In the genomic region with DNA sequence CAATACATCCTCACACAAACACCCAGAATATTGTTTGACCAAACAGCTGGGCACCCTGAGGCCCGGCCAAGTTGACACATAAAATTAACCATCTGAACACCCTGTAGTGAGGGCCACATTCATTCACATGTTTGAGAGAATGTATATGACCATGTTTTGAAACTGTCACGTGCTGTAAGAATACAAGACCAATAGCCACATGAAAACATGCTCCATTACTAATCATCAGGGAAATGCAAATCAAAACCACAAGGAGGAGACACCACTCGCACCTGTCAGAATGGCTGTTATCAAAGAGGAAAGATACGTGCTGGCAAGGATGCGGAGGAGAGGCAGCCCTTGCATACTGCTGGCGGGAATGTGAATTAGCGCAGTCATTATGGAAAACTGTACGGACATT, we compare ENCODE assay signal across 18 cellular contexts.
"Had no signal": no experiment of that assay in that cellular context is flagged by ENCODE, and none has a peak within 500 bp of the region (broad histone marks: within the 10 kb centered on the region; RNA-seq: fewer than 3 reads in every experiment).

No MANE protein-coding gene starts in this region.

- H3K4me3 Mint-ChIP-seq: activated B cell treated with CpG ODN at 0.5 μM for 24 hours; activated CD4-positive, alpha-beta T cell treated with anti-CD3 and anti-CD28 coated beads, Interleukin-2, amount 10 ng/mL, durations not matched to agents 7 days and 5 days; central memory CD8-positive, alpha-beta T cell; neural progenitor cell; stimulated activated naive CD8-positive, alpha-beta T cell treated with anti-CD3 and anti-CD28 coated beads, Interleukin-15, amount 100 ng/mL, for 72 hours had no signal

- H3K27me3 Mint-ChIP-seq: stimulated activated naive CD8-positive, alpha-beta T cell treated with anti-CD3 and anti-CD28 coated beads, Interleukin-15, amount 100 ng/mL, for 72 hours had no signal

- H3K4me1 Mint-ChIP-seq: central memory CD8-positive, alpha-beta T cell; neural progenitor cell had no signal

- H3K9ac ChIP-seq: neural progenitor cell had no signal

- DNase-seq: activated B cell treated with CpG ODN at 0.5 μM for 24 hours; activated CD4-positive, alpha-beta T cell treated with anti-CD3 and anti-CD28 coated beads, Interleukin-2, amount 10 ng/mL, durations not matched to agents 7 days and 5 days; activated naive CD4-positive, alpha-beta T cell treated with anti-CD3 and anti-CD28 coated beads, Interleukin-2, amount 50 U/mL, for 16 hours; amniotic stem cell; body of pancreas; cortex of kidney; effector memory CD4-positive, alpha-beta T cell; hippocampal formation; kidney glomerular epithelial cell; mesendoderm; pancreas; stimulated activated CD4-positive, alpha-beta T cell treated with anti-CD3 and anti-CD28 coated beads, Interleukin-4, amount 100 ng/mL, for 24 hours; stimulated activated naive CD8-positive, alpha-beta T cell treated with anti-CD3 and anti-CD28 coated beads, Interleukin-15, amount 100 ng/mL, for 72 hours; testis; upper lobe of right lung had no signal

- H3K9me3 Mint-ChIP-seq: activated B cell treated with CpG ODN at 0.5 μM for 24 hours; activated CD4-positive, alpha-beta T cell treated with anti-CD3 and anti-CD28 coated beads, Interleukin-2, amount 10 ng/mL, durations not matched to agents 7 days and 5 days; central memory CD8-positive, alpha-beta T cell; neural progenitor cell; stimulated activated naive CD8-positive, alpha-beta T cell treated with anti-CD3 and anti-CD28 coated beads, Interleukin-15, amount 100 ng/mL, for 72 hours had no signal

- H3K9me3 ChIP-seq: body of pancreas, pancreas, testis, upper lobe of right lung had no signal

- H3K27ac ChIP-seq: body of pancreas, epithelial cell of prostate, neural progenitor cell, pancreas, testis, upper lobe of right lung had no signal

- H3K4me2 ChIP-seq: neural progenitor cell had no signal

- ATAC-seq: body of pancreas; pancreas; stimulated activated naive CD8-positive, alpha-beta T cell treated with anti-CD3 and anti-CD28 coated beads, Interleukin-15, amount 100 ng/mL, for 72 hours; upper lobe of right lung had no signal

- H3K27ac Mint-ChIP-seq: activated B cell treated with CpG ODN at 0.5 μM for 24 hours; activated CD4-positive, alpha-beta T cell treated with anti-CD3 and anti-CD28 coated beads, Interleukin-2, amount 10 ng/mL, durations not matched to agents 7 days and 5 days; neural progenitor cell; stimulated activated naive CD8-positive, alpha-beta T cell treated with anti-CD3 and anti-CD28 coated beads, Interleukin-15, amount 100 ng/mL, for 72 hours had no signal

- H2AFZ ChIP-seq: neural progenitor cell had no signal

- H3K36me3 Mint-ChIP-seq: neural progenitor cell had no signal

- H3K36me3 ChIP-seq: neural progenitor cell, pancreas, upper lobe of right lung had no signal

- H3K4me3 ChIP-seq: body of pancreas, neural progenitor cell, pancreas, testis, upper lobe of right lung had no signal

- H3K27me3 ChIP-seq: body of pancreas, neural progenitor cell, pancreas, testis, upper lobe of right lung had no signal
